Comparison of ENCODE assay signal across 33 cellular contexts in the genomic region with DNA sequence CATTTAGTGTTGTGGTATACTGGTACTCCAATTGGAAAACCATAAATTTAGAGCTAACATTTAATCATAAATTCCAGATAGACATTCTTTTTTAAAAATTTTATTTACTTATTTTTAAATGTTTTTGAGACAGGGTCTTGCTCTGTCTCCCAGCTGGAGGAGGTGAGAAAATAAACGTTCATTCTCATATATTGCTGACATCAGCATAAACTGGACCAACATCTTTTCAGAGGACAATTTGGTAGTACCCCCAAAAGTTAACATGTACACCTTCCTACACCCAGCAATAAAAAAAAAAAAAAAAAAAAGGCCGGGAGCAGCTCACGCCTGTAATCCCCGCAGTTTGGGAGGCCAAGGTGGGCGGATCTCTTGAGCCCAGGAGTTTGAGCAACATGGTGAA. TPM values are rescaled to one million over a fixed set of nuclear protein-coding genes. Genes with fewer than 3 reads are reported as not detected.
"Had no signal": no experiment of that assay in that cellular context is flagged by ENCODE, and none has a peak within 500 bp of the region (broad histone marks: within the 10 kb centered on the region; RNA-seq: fewer than 3 reads in every experiment).

No MANE protein-coding gene starts in this region.

- DNase-seq: colonic mucosa; cortex of kidney; effector CD8-positive, alpha-beta T cell; effector memory CD8-positive, alpha-beta T cell; endodermal cell; erythroblast; esophagus squamous epithelium; foreskin fibroblast; foreskin melanocyte; gastrocnemius medialis; glutamatergic neuron; head of caudate nucleus; heart right ventricle; hippocampal formation; left cardiac atrium; left lung; left ventricle myocardium superior; lower lobe of right lung; mesenchymal stem cell; mucosa of descending colon; naive B cell had no signal

- H3K4me1 ChIP-seq: colonic mucosa, gastrocnemius medialis, heart right ventricle, left lung, lower lobe of right lung had no signal

- FAIRE-seq: islet of Langerhans, keratinocyte had no signal

- H3K9me3 ChIP-seq: colonic mucosa, esophagus squamous epithelium, gastrocnemius medialis, heart right ventricle, left lung, lower lobe of right lung, mucosa of descending colon had no signal

- ATAC-seq: effector memory CD8-positive, alpha-beta T cell; esophagus mucosa; gastrocnemius medialis; heart right ventricle; left cardiac atrium; left lung; left ventricle myocardium superior; lower lobe of right lung; mucosa of descending colon had no signal

- H3K27ac ChIP-seq: colonic mucosa, epithelial cell of prostate, esophagus squamous epithelium, gastrocnemius medialis, heart right ventricle, left lung, lower lobe of right lung had no signal

- H3K27me3 ChIP-seq: colonic mucosa had no signal

- H3K36me3 ChIP-seq: colonic mucosa, esophagus squamous epithelium, gastrocnemius medialis, heart right ventricle, left lung, lower lobe of right lung had no signal

- H3K4me3 ChIP-seq: colonic mucosa, esophagus squamous epithelium, gastrocnemius medialis, heart right ventricle, left lung, lower lobe of right lung, mucosa of descending colon had no signal

RNA-seq across cellular contexts. Expression of gene TAS2R60, which starts 5.2 kb away (rescaled TPM):
- total RNA-seq: colonic mucosa, dermis microvascular lymphatic vessel endothelial cell, esophagus squamous epithelium, gastrocnemius medialis, glomerular endothelial cell, heart right ventricle, kidney epithelial cell, left cardiac atrium, left lung, left ventricle myocardium superior, lower leg skin, lower lobe of right lung, lung microvascular endothelial cell, mesothelial cell of epicardium, myocyte had no signal
- polyA plus RNA-seq: heart right ventricle had no signal

RNA-seq across cellular contexts. Expression of gene TAS2R41, which starts 29.2 kb away (rescaled TPM):
- total RNA-seq: colonic mucosa, dermis microvascular lymphatic vessel endothelial cell, esophagus mucosa, gastrocnemius medialis, glomerular endothelial cell, kidney epithelial cell, left lung, left ventricle myocardium superior, lower lobe of right lung, lung microvascular endothelial cell, mesenteric fat pad, mesothelial cell of epicardium, myocyte had no signal
- polyA plus RNA-seq: heart right ventricle, keratinocyte had no signal

RNA-seq across cellular contexts. Expression of gene EPHA1, which starts 39.8 kb away (rescaled TPM):
- total RNA-seq: dermis microvascular lymphatic vessel endothelial cell, gastrocnemius medialis, glomerular endothelial cell, left ventricle myocardium superior, myocyte had no signal
